Comparison of ENCODE assay signal across 8 cellular contexts in genomic region chr4:152014280-152014679, GRCh38.
DNase-seq lines count a peak whose midpoint lies in the region; ATAC-seq and TF ChIP-seq lines count a peak whose summit lies in the region.

No MANE protein-coding gene starts in this region.

- peak; percentile 13 for DNase-seq in germinal center (ENCODE audit: low spot score)
- DNase-seq in SW 1271 (lab: John Stamatoyannopoulos, UW) = no peak
- no peak for DNase-seq in WERI-Rb-1
- DNase-seq in AML-193 (lab: John Stamatoyannopoulos, UW) = no peak
- DNase-seq in NCI-H748 (lab: John Stamatoyannopoulos, UW; ENCODE audit: unreplicated experiment) = no peak

- H3K4me3 ChIP-seq in OCI-LY3 (ENCODE audit: low read length) (0 out of 2 replicates have a peak overlapping the region, but pooled peaks have one; percentile 3), WERI-Rb-1 (ENCODE audit: low read depth, low read length) (no peak overlapping the region)

- no peaks in the 10 kb centered on the region for H4K20me1 ChIP-seq in OCI-LY3 (ENCODE audit: insufficient read depth, low read length)

- H3K79me2 ChIP-seq in OCI-LY3 (ENCODE audit: low read length) = no peaks in the 10 kb centered on the region

- peaks cover 35% of the 10 kb centered on the region for H3K4me1 ChIP-seq in OCI-LY3 (ENCODE audit: low read length)

- H3K27ac ChIP-seq in OCI-LY3 (ENCODE audit: low read length) (no peak overlapping the region), WERI-Rb-1 (no peak overlapping the region)

- peak overlapping the region; percentile 25 for H3K4me2 ChIP-seq in OCI-LY3 (ENCODE audit: low read length)

- TF ChIP-seq CTCF in OCI-LY3 (IDR thresholded peaks at IDR 0.05; ENCODE audit: low read depth, low read length) (no peak), WERI-Rb-1 (IDR thresholded peaks at IDR 0.05; ENCODE audit: low read depth, low read length) (no peak)

- peaks cover 11% of the 10 kb centered on the region; the same call in 1 of the 2 replicates for H3K9me3 ChIP-seq in OCI-LY3 (ENCODE audit: insufficient read depth, low read length)
- peaks cover 9% of the 10 kb centered on the region for H3K9me3 ChIP-seq in WERI-Rb-1 (ENCODE audit: severe bottlenecking)

- ATAC-seq in GM18511 (IDR thresholded peaks at IDR 0.05; ENCODE audit: unreplicated experiment) = peak; percentile 94
- peak; percentile 95 for ATAC-seq in HG02678 (IDR thresholded peaks at IDR 0.05; ENCODE audit: unreplicated experiment)

- H3K27me3 ChIP-seq in OCI-LY3 (ENCODE audit: low read depth, low read length) (no peaks in the 10 kb centered on the region), WERI-Rb-1 (ENCODE audit: insufficient read depth, low read depth, severe bottlenecking) (peaks cover 95% of the 10 kb centered on the region)

- no peak overlapping the region for H2AFZ ChIP-seq in OCI-LY3 (ENCODE audit: low read depth, low read length)

- peaks cover 4% of the 10 kb centered on the region for H3K36me3 ChIP-seq in OCI-LY3 (replicated peaks; ENCODE audit: low read depth, low read length)
- H3K36me3 ChIP-seq in WERI-Rb-1 = no peaks in the 10 kb centered on the region

- no peak overlapping the region for H3K9ac ChIP-seq in OCI-LY3 (ENCODE audit: low read length)
